ENCODE assay signal across 11 cellular contexts in the genomic region with DNA sequence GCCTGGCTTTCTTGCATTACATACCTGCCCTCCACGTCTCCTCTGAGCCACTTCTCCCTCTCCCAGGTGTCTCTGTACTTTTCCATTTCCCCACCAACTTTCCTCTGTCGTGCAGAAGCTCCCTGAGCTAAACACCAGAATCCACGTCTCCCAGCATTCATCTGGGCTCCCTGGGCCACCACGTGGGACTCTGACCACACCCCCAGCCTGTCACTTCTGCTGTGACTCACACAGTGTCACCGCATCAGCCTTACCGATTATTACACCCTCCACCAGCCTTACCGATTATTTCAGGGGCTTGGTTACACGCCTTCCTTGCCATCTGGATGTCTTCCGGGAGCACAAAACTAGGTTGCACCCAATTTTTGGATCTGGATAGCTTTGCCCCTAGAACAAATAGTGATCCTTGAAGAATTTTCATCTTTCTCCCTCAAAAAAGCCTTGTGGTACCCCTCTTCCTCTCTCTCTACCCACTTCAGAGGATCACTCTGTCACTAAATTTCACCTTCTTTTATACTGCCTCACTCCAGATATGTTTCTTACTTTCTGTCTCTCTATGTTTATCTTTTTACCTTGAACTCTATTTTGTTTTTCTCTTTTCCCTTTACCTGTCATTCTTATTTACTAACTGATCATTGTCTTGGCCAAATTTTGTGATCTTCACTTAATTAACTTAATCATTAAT.
DNase-seq lines count a peak whose midpoint lies in the region; ATAC-seq, FAIRE-seq and TF ChIP-seq lines count a peak whose summit lies in the region.
"Had no signal": no experiment of that assay in that cellular context is flagged by ENCODE, and none has a peak within 500 bp of the region (broad histone marks: within the 10 kb centered on the region; RNA-seq: fewer than 3 reads in every experiment).

No MANE protein-coding gene starts in this region.

- peak overlapping the region; percentile 8 to 71 for H3K27ac Mint-ChIP-seq in T-cell

- H3K4me3 Mint-ChIP-seq in T-cell: peak overlapping the region; percentile 7 to 47 (median 37)

- no peaks in the 10 kb centered on the region for H3K27me3 Mint-ChIP-seq in T-cell

- H3K9me3 ChIP-seq in HEK293 (ENCODE audit: control insufficient read depth, insufficient read depth, low read depth, low read length): no peaks in the 10 kb centered on the region

- no peaks in the 10 kb centered on the region for H3K4me1 ChIP-seq in HEK293 (ENCODE audit: control insufficient read depth, insufficient read depth, low read length)

- no peaks in the 10 kb centered on the region for H3K36me3 ChIP-seq in HEK293 (ENCODE audit: control insufficient read depth in 2 of 2, insufficient read depth in 1 of 2, low read length in 2 of 2)

- POLR2A ChIA-PET in HEK293 (lab: Yijun Ruan, JAX) (no interaction called here), T-cell (lab: Charles Lee) (interaction anchor here (0.6 kb wide), 2 partner anchors 27 to 710 kb away, joined by 5 to 7 read pairs; no protein-coding TSS in a partner anchor)

- no peak for TF ChIP-seq CTCF in HEK293 (tag by site-specific recombination; IDR thresholded peaks at IDR 0.05)

- H3K4me3 ChIP-seq in HEK293 (ENCODE audit: low read depth, low read length): no peak overlapping the region

- CTCF ChIA-PET in HEK293 (lab: Yijun Ruan, JAX) (interaction anchor here (0.7 kb wide), 2 partner anchors 21 to 723 kb away, joined by 3 read pairs; no protein-coding TSS in a partner anchor), T-cell (lab: Charles Lee) (no interaction called here)

- intact Hi-C loops in cardiac septum (cut with DNase I): no loop called here

- peaks cover 13 to 23% (median 14%) of the 10 kb centered on the region in 3 donors for H3K9me3 Mint-ChIP-seq in T-cell

- peaks cover 18% of the 10 kb centered on the region for H3K36me3 Mint-ChIP-seq in T-cell

- ATAC-seq in T-cell (replicated peaks in 1 of 4) (peak; percentile 78 to 99 (median 98)), HG03432 (IDR thresholded peaks at IDR 0.05; ENCODE audit: unreplicated experiment) (no peak)
- ATAC-seq: sciatic nerve had no signal

- peaks cover 11 to 13% (median 12%) of the 10 kb centered on the region in 3 donors for H3K4me1 Mint-ChIP-seq in T-cell

- DNase-seq in T-cell (peak; percentile 5 to 65 (median 40)), activated gamma-delta T cell (lab: John Stamatoyannopoulos, UW) (peak; percentile 16), NCI-H524 treated with DMSO at 0.1 percent for 48 hours (lab: John Stamatoyannopoulos, UW) (no peak), cardiac septum (ENCODE audit: low spot score) (no peak), RCC 7860 (ENCODE audit: low spot score) (no peak)
- DNase-seq in stimulated activated CD8-positive, alpha-beta memory T cell treated with anti-CD3 and anti-CD28 coated beads, Interleukin-12 subunit alpha, Interleukin-12 subunit beta, amount 100 ng/mL, for 4 hours (ENCODE audit: low read depth): peak; percentile 56
- DNase-seq: GOT3 had no signal

- no peak for FAIRE-seq in RCC 7860 (lab: Jason Lieb, UNC)
- FAIRE-seq: islet of Langerhans had no signal

- H3K27ac ChIP-seq in HEK293 (ENCODE audit: extremely low read depth, low read depth, low read length): no peak overlapping the region

TF ChIP-seq in HEK293, 187 proteins besides CTCF, POLR2A, EP300 and RAD21:
- 0 out of 2 replicates have a peak, but pooled peaks have one; percentile 12 for TF ChIP-seq ZBTB48 (tag by site-specific recombination; IDR thresholded peaks at IDR 0.05)
- TF ChIP-seq ZNF112 (tag by site-specific recombination; IDR thresholded peaks at IDR 0.05): no peak
- TF ChIP-seq ZBTB17 (tag by site-specific recombination; IDR thresholded peaks at IDR 0.05): 0 out of 2 replicates have a peak, but pooled peaks have one; percentile 30
- TF ChIP-seq BCL6B (tag by site-specific recombination; IDR thresholded peaks at IDR 0.05): no peak

Comparison
In these comparisons a context has a peak if more than half of its experiments do, and no peak if none do; other contexts are left out.
1. DNase-seq: peak in T-cell (34 of 34), activated gamma-delta T cell (single experiment) and stimulated activated CD8-positive, alpha-beta memory T cell treated with anti-CD3 and anti-CD28 coated beads, Interleukin-12 subunit alpha, Interleukin-12 subunit beta, amount 100 ng/mL, for 4 hours (single experiment); none in NCI-H524 treated with DMSO at 0.1 percent for 48 hours (single experiment), cardiac septum (single experiment) and RCC 7860 (single experiment).